Comparison of ENCODE assay signal across 9 cellular contexts in genomic region chr19:801861-802496, GRCh38. TPM values are rescaled to one million over a fixed set of nuclear protein-coding genes. Genes with fewer than 3 reads are reported as not detected.
DNase-seq lines count a peak whose midpoint lies in the region; TF ChIP-seq lines count a peak whose summit lies in the region.
"Had no signal": no experiment of that assay in that cellular context is flagged by ENCODE, and none has a peak within 500 bp of the region (broad histone marks: within the 10 kb centered on the region; RNA-seq: fewer than 3 reads in every experiment).

No MANE protein-coding gene starts in this region.

- no peaks in the 10 kb centered on the region for H3K27me3 ChIP-seq in esophagus muscularis mucosa
- H3K27me3 ChIP-seq in osteoblast (ENCODE audit: insufficient read depth, low read length): no peaks in the 10 kb centered on the region

- peaks cover 88% of the 10 kb centered on the region for H4K20me1 ChIP-seq in osteoblast (ENCODE audit: insufficient read depth, low read length)

- H3K4me3 ChIP-seq in SK-N-MC: no peak overlapping the region
- H3K4me3 ChIP-seq in esophagus muscularis mucosa: peak overlapping the region; percentile 23 to 50 (median 36)
- H3K4me3 ChIP-seq in osteoblast (ENCODE audit: insufficient read depth, low read length): peak overlapping the region; percentile 85

- no peaks in the 10 kb centered on the region for H3K9me3 Mint-ChIP-seq in CD14-positive monocyte

- 43% methylated on average over 11 of the region's 23 CpGs for WGBS in esophagus muscularis mucosa

- H3K79me2 ChIP-seq in osteoblast (ENCODE audit: insufficient read depth, low read length): peaks cover 92% of the 10 kb centered on the region

- in situ Hi-C loops in KBM-7 (cut with MboI; ENCODE audit: low pct_unique_long_range_greater_than_20kb, low sequenced_read_pairs): no loop called here

- no peak for TF ChIP-seq POLR2A in esophagus muscularis mucosa (IDR thresholded peaks at IDR 0.05; ENCODE audit: low read depth)

- peaks cover 0 to under 1% (median 0%) of the 10 kb centered on the region in 3 donors for H3K27me3 Mint-ChIP-seq in CD14-positive monocyte (ENCODE audit: low read depth in 3 of 3)

- H3K4me1 ChIP-seq in esophagus muscularis mucosa (peaks cover 57 to 70% (median 66%) of the 10 kb centered on the region in 4 donors), osteoblast (ENCODE audit: insufficient read depth, low read length) (peaks cover 36% of the 10 kb centered on the region)

- peak overlapping the region; percentile 88 for H3K4me2 ChIP-seq in osteoblast (ENCODE audit: insufficient read depth, low read length)

- TF ChIP-seq CTCF in CD14-positive monocyte (IDR thresholded peaks at IDR 0.05) (no peak), esophagus muscularis mucosa (IDR thresholded peaks at IDR 0.05) (no peak), osteoblast (IDR thresholded peaks at IDR 0.05; ENCODE audit: extremely low read depth, low read depth, low read length) (no peak)

- intact Hi-C loops in CD14-positive monocyte (cut with micrococcal nuclease): no loop called here
- intact Hi-C loops in esophagus muscularis mucosa (cut with DNase I): loop anchor here (10.0 kb wide), 1 partner anchor 63 kb away; no protein-coding TSS in a partner anchor

- H3K36me3 ChIP-seq in SK-N-MC (ENCODE audit: insufficient read depth, low read length) (peaks cover 89% of the 10 kb centered on the region), esophagus muscularis mucosa (peaks cover 31 to 73% (median 55%) of the 10 kb centered on the region in 4 donors), osteoblast (ENCODE audit: insufficient read depth, low read length) (peaks cover 70% of the 10 kb centered on the region)

- H3K36me3 Mint-ChIP-seq in CD14-positive monocyte: peaks cover 22 to 59% of the 10 kb centered on the region in 2 donors

- H3K4me1 Mint-ChIP-seq in CD14-positive monocyte: peaks cover 28% of the 10 kb centered on the region

- no peak overlapping the region for H3K4me3 Mint-ChIP-seq in CD14-positive monocyte

- peak overlapping the region in 4 of 7 donors; percentile 13 to 50 (median 33) for H3K27ac Mint-ChIP-seq in CD14-positive monocyte

- peak overlapping the region; percentile 53 for H3K9ac ChIP-seq in SK-N-MC (ENCODE audit: insufficient read length)

- H3K27ac ChIP-seq in SK-N-MC (peak overlapping the region; percentile 10; the same call in 1 of the 2 replicates), esophagus muscularis mucosa (replicated peaks in 1 of 4) (peak overlapping the region; percentile 95 to 100 (median 99)), osteoblast (ENCODE audit: low read depth, low read length) (peak overlapping the region; percentile 53)

- H3K9me3 ChIP-seq in SK-N-MC (ENCODE audit: low read depth, low read length) (no peaks in the 10 kb centered on the region), esophagus muscularis mucosa (no peaks in the 10 kb centered on the region), osteoblast (ENCODE audit: low read depth, low read length) (no peaks in the 10 kb centered on the region)

- no peak overlapping the region for H2AFZ ChIP-seq in osteoblast (ENCODE audit: low read length)

- no peak for TF ChIP-seq EP300 in esophagus muscularis mucosa (IDR thresholded peaks at IDR 0.05)

- no peak for DNase-seq in CD14-positive monocyte (ENCODE audit: low spot score)
- no peak for DNase-seq in SK-N-MC (ENCODE audit: low read depth, low spot score)
- no peak for DNase-seq in esophagus muscularis mucosa (ENCODE audit: extremely low spot score)
- peak; percentile 99 for DNase-seq in osteoblast (ENCODE audit: insufficient read length, low spot score, missing footprints)
- DNase-seq in KBM-7: no peak
- no peak for DNase-seq in germinal center (ENCODE audit: low spot score)
- no peak for DNase-seq in NCI-H1105 (lab: John Stamatoyannopoulos, UW)
- no peak for DNase-seq in NCI-H187 (lab: John Stamatoyannopoulos, UW)
- DNase-seq: activated CD8-positive, alpha-beta memory T cell treated with anti-CD3 and anti-CD28 coated beads, Interleukin-2, amount 50 U/mL, for 4 hours had no signal

RNA-seq across cellular contexts. Expression of gene PTBP1, which starts 4.7 kb away (rescaled TPM):
- 10 to 100 TPM; 62.4 to 81.6 TPM for polyA plus RNA-seq in CD14-positive monocyte
- total RNA-seq in esophagus muscularis mucosa (100 to 1,000 TPM in 1 of 4 donors, 10 to 100 TPM in 3; 76.8 to 110 (median 95.3) TPM), osteoblast (106 and 124 TPM in 2 replicates)

RNA-seq across cellular contexts. Expression of gene PLPPR3, which starts 19.8 kb away (rescaled TPM):
- polyA plus RNA-seq in CD14-positive monocyte: not detected
- total RNA-seq in esophagus muscularis mucosa (not detected), osteoblast (0.36 TPM in 1 of 2 replicates, not detected in the other)

RNA-seq across cellular contexts. Expression of gene AZU1, which starts 25.7 kb away (rescaled TPM):
- polyA plus RNA-seq in CD14-positive monocyte: 1 to 10 TPM; 2.7 to 4.3 TPM
- 1 to 10 TPM in 1 of 4 donors, under 1 TPM in 1, not detected in 2; 0.40 to 1.3 TPM for total RNA-seq in esophagus muscularis mucosa
- not detected in 2 replicates for total RNA-seq in osteoblast

RNA-seq across cellular contexts. Expression of gene PRTN3, which starts 38.8 kb away (rescaled TPM):
- not detected for polyA plus RNA-seq in CD14-positive monocyte
- total RNA-seq in esophagus muscularis mucosa: 1 to 10 TPM in 1 of 4 donors, not detected in 3; 1.2 TPM
- not detected in 2 replicates for total RNA-seq in osteoblast

RNA-seq across cellular contexts. Expression of gene ELANE, which starts 50.1 kb away (rescaled TPM):
- 1 to 10 TPM; 1.3 to 2.0 TPM for polyA plus RNA-seq in CD14-positive monocyte
- total RNA-seq in esophagus muscularis mucosa (1 to 10 TPM in 3 of 4 donors, under 1 TPM in 1; 0.45 to 3.3 (median 1.6) TPM), osteoblast (0.36 and 0.59 TPM in 2 replicates)

Comparison
In these comparisons a context has a peak if more than half of its experiments do, and no peak if none do; other contexts are left out.
1. H3K27ac ChIP-seq: peak in every context shown above with its lines; median percentile 99 in esophagus muscularis mucosa; 53 in osteoblast; 10 in SK-N-MC.